ENCODE assay signal across 7 cellular contexts in the genomic region with DNA sequence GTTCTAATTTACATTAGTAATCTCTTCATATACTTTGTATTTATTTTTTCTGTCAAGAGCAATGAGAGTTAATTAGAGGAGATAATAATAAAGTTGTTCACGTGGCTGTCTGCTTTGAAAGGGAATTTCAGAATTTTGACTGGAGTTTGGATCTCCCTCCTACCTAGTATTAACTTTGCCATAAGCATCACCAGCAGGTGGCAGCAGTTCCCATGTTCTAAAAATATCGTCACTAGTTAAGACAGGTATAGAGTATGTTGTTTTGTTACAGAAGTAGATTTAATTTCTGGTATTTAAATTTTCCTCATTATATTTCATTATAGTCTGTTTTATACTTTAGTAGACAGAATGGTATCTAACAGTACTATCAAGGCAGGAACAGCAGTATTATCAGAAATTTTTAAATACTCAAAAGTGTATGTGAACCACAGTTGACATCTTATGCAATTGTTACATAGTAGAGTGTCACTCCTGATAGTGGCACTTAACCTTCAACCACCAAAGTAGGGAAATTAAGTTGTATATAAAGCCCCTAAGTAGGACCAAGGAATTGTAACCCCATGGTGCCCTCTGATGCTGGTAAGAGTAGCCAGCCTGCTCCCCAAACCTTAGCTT. TPM values are rescaled to one million over a fixed set of nuclear protein-coding genes. Genes with fewer than 3 reads are reported as not detected.
DNase-seq lines count a peak whose midpoint lies in the region; ATAC-seq, FAIRE-seq and TF ChIP-seq lines count a peak whose summit lies in the region.

No MANE protein-coding gene starts in this region.

- H3K4me3 ChIP-seq in fibroblast of the aortic adventitia (ENCODE audit: low read depth, low read length): no peak overlapping the region
- H3K4me3 ChIP-seq in osteoblast (ENCODE audit: insufficient read depth, low read length): no peak overlapping the region
- H3K4me3 ChIP-seq in upper lobe of right lung: no peak overlapping the region

- H3K4me2 ChIP-seq in osteoblast (ENCODE audit: insufficient read depth, low read length): no peak overlapping the region

- H3K27ac Mint-ChIP-seq in activated T-cell treated with anti-CD3 and anti-CD28 coated beads, Interleukin-2, amount 50 U/mL, for 72 hours: no peak overlapping the region

- H3K27me3 ChIP-seq in osteoblast (ENCODE audit: insufficient read depth, low read length): no peaks in the 10 kb centered on the region
- H3K27me3 ChIP-seq in upper lobe of right lung: no peaks in the 10 kb centered on the region

- H3K4me1 Mint-ChIP-seq in activated T-cell treated with anti-CD3 and anti-CD28 coated beads, Interleukin-2, amount 50 U/mL, for 72 hours (ENCODE audit: low read depth): no peaks in the 10 kb centered on the region

- peaks cover 39% of the 10 kb centered on the region for H3K36me3 ChIP-seq in osteoblast (ENCODE audit: insufficient read depth, low read length)
- H3K36me3 ChIP-seq in upper lobe of right lung: peaks cover 57% of the 10 kb centered on the region

- H4K20me1 ChIP-seq in osteoblast (ENCODE audit: insufficient read depth, low read length): peaks cover 3% of the 10 kb centered on the region

- peaks cover 2% of the 10 kb centered on the region for H3K79me2 ChIP-seq in osteoblast (ENCODE audit: insufficient read depth, low read length)

- H3K4me3 Mint-ChIP-seq in activated T-cell treated with anti-CD3 and anti-CD28 coated beads, Interleukin-2, amount 50 U/mL, for 72 hours: no peak overlapping the region

- in situ Hi-C loops in GM13976 (cut with MboI; ENCODE audit: low sequenced_read_pairs, unreplicated experiment): loop anchor here (10.0 to 25.0 kb wide), 2 partner anchors 142 to 570 kb away; no protein-coding TSS in a partner anchor

- peaks cover 2 to 23% of the 10 kb centered on the region in 2 donors for H3K36me3 Mint-ChIP-seq in activated T-cell treated with anti-CD3 and anti-CD28 coated beads, Interleukin-2, amount 50 U/mL, for 72 hours (ENCODE audit: insufficient read depth in 2 of 2)

- H3K27ac ChIP-seq in osteoblast (ENCODE audit: low read depth, low read length) (no peak overlapping the region), upper lobe of right lung (no peak overlapping the region)

- no peak overlapping the region for H2AFZ ChIP-seq in osteoblast (ENCODE audit: low read length)

- H3K4me1 ChIP-seq in osteoblast (ENCODE audit: insufficient read depth, low read length): no peaks in the 10 kb centered on the region
- H3K4me1 ChIP-seq in upper lobe of right lung: no peaks in the 10 kb centered on the region

- H3K27me3 Mint-ChIP-seq in activated T-cell treated with anti-CD3 and anti-CD28 coated beads, Interleukin-2, amount 50 U/mL, for 72 hours (ENCODE audit: low read depth): no peaks in the 10 kb centered on the region

- TF ChIP-seq CTCF in GM13976 (IDR thresholded peaks at IDR 0.05; ENCODE audit: borderline replicate concordance, control extremely low read depth, extremely low read depth, insufficient read depth, missing control alignments) (peak; percentile 62), fibroblast of the aortic adventitia (IDR thresholded peaks at IDR 0.05; ENCODE audit: insufficient read depth, low read length) (peak; percentile 75), osteoblast (IDR thresholded peaks at IDR 0.05; ENCODE audit: extremely low read depth, low read depth, low read length) (peak; percentile 75), upper lobe of right lung (IDR thresholded peaks at IDR 0.05) (peak; percentile 82)

- peak; percentile 71 to 75 for ATAC-seq in activated T-cell treated with anti-CD3 and anti-CD28 coated beads, Interleukin-2, amount 50 U/mL, for 72 hours (replicated peaks in 1 of 2)
- peak; percentile 81 for ATAC-seq in upper lobe of right lung

- H3K9me3 ChIP-seq in osteoblast (ENCODE audit: low read depth, low read length): no peaks in the 10 kb centered on the region
- H3K9me3 ChIP-seq in upper lobe of right lung: no peaks in the 10 kb centered on the region

- intact Hi-C loops in upper lobe of right lung (cut with DNase I): loop anchor here (5.0 kb wide), 1 partner anchor 150 kb away; no protein-coding TSS in a partner anchor

- DNase-seq in GM13976 (ENCODE audit: low spot score): peak; percentile 49
- DNase-seq in HTR-8/SVneo (ENCODE audit: insufficient read length, low spot score): peak; percentile 56
- peak; percentile 76 for DNase-seq in RPMI8226
- DNase-seq in activated T-cell treated with anti-CD3 and anti-CD28 coated beads, Interleukin-2, amount 50 U/mL, for 72 hours: peak; percentile 79 to 80
- DNase-seq in fibroblast of the aortic adventitia (ENCODE audit: low read depth): peak; percentile 76
- no peak for DNase-seq in osteoblast (ENCODE audit: insufficient read length, low spot score, missing footprints)
- no peak for DNase-seq in upper lobe of right lung

- H3K9me3 Mint-ChIP-seq in activated T-cell treated with anti-CD3 and anti-CD28 coated beads, Interleukin-2, amount 50 U/mL, for 72 hours: no peaks in the 10 kb centered on the region

- no peak for FAIRE-seq in HTR-8/SVneo (lab: Jason Lieb, UNC)

RNA-seq across cellular contexts. Expression of a gene that starts 20.4 kb away (rescaled TPM):
- 10 to 100 TPM; 23.6 to 28.0 TPM for total RNA-seq in activated T-cell treated with anti-CD3 and anti-CD28 coated beads, Interleukin-2, amount 50 U/mL, for 72 hours
- total RNA-seq in fibroblast of the aortic adventitia (ENCODE audit: low replicate concordance) (55.6 and 62.3 TPM in 2 replicates), osteoblast (56.5 and 65.1 TPM in 2 replicates), upper lobe of right lung (36.2 TPM)

RNA-seq across cellular contexts. Expression of a gene that starts 23.6 kb away (rescaled TPM):
- total RNA-seq in activated T-cell treated with anti-CD3 and anti-CD28 coated beads, Interleukin-2, amount 50 U/mL, for 72 hours: 10 to 100 TPM; 38.6 to 40.4 TPM
- total RNA-seq in fibroblast of the aortic adventitia (ENCODE audit: low replicate concordance): 80.3 and 93.6 TPM in 2 replicates
- total RNA-seq in osteoblast: 69.0 and 90.8 TPM in 2 replicates
- 51.6 TPM for total RNA-seq in upper lobe of right lung

RNA-seq across cellular contexts. Expression of a gene that starts 34.5 kb away (rescaled TPM):
- total RNA-seq in activated T-cell treated with anti-CD3 and anti-CD28 coated beads, Interleukin-2, amount 50 U/mL, for 72 hours: under 1 TPM; 0.31 to 0.58 TPM
- total RNA-seq in fibroblast of the aortic adventitia (ENCODE audit: low replicate concordance) (under 0.01 and 0.16 TPM in 2 replicates), osteoblast (under 0.01 TPM in 1 of 2 replicates, not detected in the other), upper lobe of right lung (17.0 TPM)

Comparison
In these comparisons a context has a peak if more than half of its experiments do, and no peak if none do; other contexts are left out.
1. DNase-seq: peak in GM13976 (single experiment), HTR-8/SVneo (single experiment), RPMI8226 (single experiment), activated T-cell treated with anti-CD3 and anti-CD28 coated beads, Interleukin-2, amount 50 U/mL, for 72 hours (2 of 2) and fibroblast of the aortic adventitia (single experiment); none in osteoblast (single experiment) and upper lobe of right lung (single experiment).
2. RNA of a gene that starts 34.5 kb away (total RNA-seq): 17.0 TPM in upper lobe of right lung (single experiment); 0.31 to 0.58 TPM in activated T-cell treated with anti-CD3 and anti-CD28 coated beads, Interleukin-2, amount 50 U/mL, for 72 hours, under 0.01 to 0.16 TPM in fibroblast of the aortic adventitia and under 0.01 TPM in osteoblast; every median in the first group is over 10 times any median in the second.
3. Peak in every context shown above with its lines, with median percentiles within 50 percentile points of each other: CTCF ChIP-seq.